Comparison of ENCODE assay signal across 8 cellular contexts in genomic region chr7:55074008-55074499, GRCh38. TPM values are rescaled to one million over a fixed set of nuclear protein-coding genes. Genes with fewer than 3 reads are reported as not detected.
A peak's percentile ranks its signal among the peaks of the same experiment; 100 is the strongest.
DNase-seq lines count a peak whose midpoint lies in the region; ATAC-seq, FAIRE-seq and TF ChIP-seq lines count a peak whose summit lies in the region.

No MANE protein-coding gene starts in this region.

- H3K4me3 Mint-ChIP-seq in CD4-positive, CD25-positive, alpha-beta regulatory T cell, result peak overlapping the region; percentile 40 to 93 (median 78)
- peak overlapping the region in 6 of 8 donors; percentile 29 to 75 (median 60) for H3K4me3 Mint-ChIP-seq in naive B cell

- peak overlapping the region; percentile 81 for H3K27ac ChIP-seq in CD4-positive, CD25-positive, alpha-beta regulatory T cell (ENCODE audit: insufficient read depth, low read length, poor library complexity, severe bottlenecking)
- no peak overlapping the region for H3K27ac ChIP-seq in SU-DHL-6 (ENCODE audit: low read depth, low read length)
- peak overlapping the region; percentile 17 to 83 for H3K27ac ChIP-seq in coronary artery

- no peaks in the 10 kb centered on the region for H3K9me3 ChIP-seq in CD4-positive, CD25-positive, alpha-beta regulatory T cell (ENCODE audit: control insufficient read depth in 2 of 2, low read length in 2 of 2)
- H3K9me3 ChIP-seq in SU-DHL-6 (ENCODE audit: insufficient read depth, low read length), result no peaks in the 10 kb centered on the region

- no peaks in the 10 kb centered on the region for H3K36me3 Mint-ChIP-seq in CD4-positive, CD25-positive, alpha-beta regulatory T cell
- no peaks in the 10 kb centered on the region for H3K36me3 Mint-ChIP-seq in naive B cell

- peaks cover 8% of the 10 kb centered on the region for H3K27me3 Mint-ChIP-seq in CD4-positive, CD25-positive, alpha-beta regulatory T cell
- peaks cover 15 to 30% (median 19%) of the 10 kb centered on the region in 3 donors for H3K27me3 Mint-ChIP-seq in naive B cell

- DNase-seq in CD4-positive, CD25-positive, alpha-beta regulatory T cell, result peak; percentile 15 to 85 (median 60)
- DNase-seq in GM19239 (ENCODE audit: insufficient read length, low spot score) (peak; percentile 56), coronary artery (ENCODE audit: low spot score) (no peak), naive B cell (peak; percentile 5), RKO (ENCODE audit: low spot score) (no peak)
- no peak for DNase-seq in activated CD8-positive, alpha-beta memory T cell treated with anti-CD3 and anti-CD28 coated beads for 24 hours

- peak overlapping the region; percentile 78 to 91 (median 86) for H3K27ac Mint-ChIP-seq in CD4-positive, CD25-positive, alpha-beta regulatory T cell
- peak overlapping the region in 4 of 6 donors; percentile 44 to 85 (median 56) for H3K27ac Mint-ChIP-seq in naive B cell

- peak; percentile 89 for FAIRE-seq in GM19239 (lab: Jason Lieb, UNC)

- H3K4me1 Mint-ChIP-seq in CD4-positive, CD25-positive, alpha-beta regulatory T cell, result peaks cover 0 to 15% (median 9%) of the 10 kb centered on the region in 4 donors
- H3K4me1 Mint-ChIP-seq in naive B cell, result peaks cover 7 to 15% (median 14%) of the 10 kb centered on the region in 3 donors

- no peak overlapping the region for H3K9ac ChIP-seq in SU-DHL-6 (ENCODE audit: low read length)

- peak; percentile 86 to 87 for ATAC-seq in CD4-positive, CD25-positive, alpha-beta regulatory T cell (ENCODE audit: low read depth in 2 of 2)
- peak; percentile 87 for ATAC-seq in HG03139 (IDR thresholded peaks at IDR 0.05; ENCODE audit: unreplicated experiment)
- ATAC-seq in naive B cell (ENCODE audit: low read depth in 2 of 2), result peak; percentile 87

- H3K79me2 ChIP-seq in SU-DHL-6 (ENCODE audit: insufficient read depth, low read length), result no peaks in the 10 kb centered on the region

- peak overlapping the region; percentile 17 for H2AFZ ChIP-seq in SU-DHL-6 (ENCODE audit: low read depth, low read length, severe bottlenecking)

- H3K9me3 Mint-ChIP-seq in CD4-positive, CD25-positive, alpha-beta regulatory T cell, result peaks cover 0 to 2% (median 0%) of the 10 kb centered on the region in 7 donors
- no peaks in the 10 kb centered on the region for H3K9me3 Mint-ChIP-seq in naive B cell

- no peak for TF ChIP-seq CTCF in SU-DHL-6 (IDR thresholded peaks at IDR 0.05; ENCODE audit: insufficient read depth, low read length, poor library complexity, severe bottlenecking)
- no peak for TF ChIP-seq CTCF in coronary artery (IDR thresholded peaks at IDR 0.05)

- no peaks in the 10 kb centered on the region for H3K9me2 ChIP-seq in SU-DHL-6 (replicated peaks; ENCODE audit: insufficient read depth, low read length)

- H4K20me1 ChIP-seq in SU-DHL-6 (ENCODE audit: low read depth, low read length), result no peaks in the 10 kb centered on the region

- H3K4me3 ChIP-seq in CD4-positive, CD25-positive, alpha-beta regulatory T cell (ENCODE audit: low read depth, low read length), result peak overlapping the region; percentile 68
- H3K4me3 ChIP-seq in SU-DHL-6 (ENCODE audit: insufficient read depth, low read length, poor library complexity, severe bottlenecking) (no peak overlapping the region), coronary artery (peak overlapping the region; percentile 58)

- no peak overlapping the region for H3K4me2 ChIP-seq in SU-DHL-6 (ENCODE audit: low read depth, low read length, poor library complexity, severe bottlenecking)

- peaks cover 9% of the 10 kb centered on the region for H3K4me1 ChIP-seq in CD4-positive, CD25-positive, alpha-beta regulatory T cell (ENCODE audit: control insufficient read depth, insufficient read depth, low read length, poor library complexity, severe bottlenecking)

- no peaks in the 10 kb centered on the region for H3F3A ChIP-seq in SU-DHL-6 (ENCODE audit: insufficient read depth)

- no peaks in the 10 kb centered on the region for H3K27me3 ChIP-seq in CD4-positive, CD25-positive, alpha-beta regulatory T cell (ENCODE audit: control insufficient read depth, insufficient read depth, low read length)
- no peaks in the 10 kb centered on the region for H3K27me3 ChIP-seq in SU-DHL-6 (ENCODE audit: low read length)

- H3K36me3 ChIP-seq in CD4-positive, CD25-positive, alpha-beta regulatory T cell (ENCODE audit: control insufficient read depth, insufficient read depth, low read length), result no peaks in the 10 kb centered on the region
- no peaks in the 10 kb centered on the region for H3K36me3 ChIP-seq in SU-DHL-6 (ENCODE audit: low read length)

RNA-seq across cellular contexts. Expression of gene EGFR, which starts 55.2 kb away (rescaled TPM):
- total RNA-seq in CD4-positive, CD25-positive, alpha-beta regulatory T cell, result not detected
- polyA plus RNA-seq in CD4-positive, CD25-positive, alpha-beta regulatory T cell, result not detected
- not detected for polyA plus RNA-seq in naive B cell (ENCODE audit: low read depth in 6 of 6)

Comparison
In these comparisons a context has a peak if more than half of its experiments do, and no peak if none do; other contexts are left out.
1. DNase-seq: peak in CD4-positive, CD25-positive, alpha-beta regulatory T cell (3 of 3), GM19239 (single experiment) and naive B cell (single experiment); none in coronary artery (single experiment), RKO (single experiment) and activated CD8-positive, alpha-beta memory T cell treated with anti-CD3 and anti-CD28 coated beads for 24 hours (single experiment).
2. Peak in every context shown above with its lines, with median percentiles within 50 percentile points of each other: ATAC-seq.